In the genomic region with DNA sequence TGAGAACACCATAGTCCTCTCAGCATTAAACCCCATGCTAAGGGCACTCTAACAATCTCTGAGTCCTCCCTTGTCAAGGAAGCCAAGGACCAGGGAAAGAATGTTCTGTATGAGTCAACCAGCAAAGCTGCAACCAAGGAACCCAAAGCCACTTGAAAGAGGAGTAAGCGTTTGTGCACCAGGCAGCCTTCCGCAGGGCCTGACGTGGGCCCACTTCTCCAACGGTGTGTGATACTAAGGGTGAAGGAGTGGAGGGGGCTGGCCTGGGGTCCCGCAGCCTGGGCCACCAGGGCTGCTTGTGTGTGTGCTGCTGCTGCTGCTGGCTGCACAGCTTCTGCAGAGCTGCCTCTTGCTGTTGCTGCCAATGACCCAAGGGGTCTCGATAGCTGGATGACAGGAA, we compare ENCODE assay signal across 21 cellular contexts. TPM values are rescaled to one million over a fixed set of nuclear protein-coding genes. Genes with fewer than 3 reads are reported as not detected.
A peak's percentile ranks its signal among the peaks of the same experiment; 100 is the strongest.
DNase-seq lines count a peak whose midpoint lies in the region; ATAC-seq and TF ChIP-seq lines count a peak whose summit lies in the region.
"Had no signal": no experiment of that assay in that cellular context is flagged by ENCODE, and none has a peak within 500 bp of the region (broad histone marks: within the 10 kb centered on the region; RNA-seq: fewer than 3 reads in every experiment).

No MANE protein-coding gene starts in this region.

- no peak overlapping the region for H3K14ac ChIP-seq in mesenchymal stem cell (ENCODE audit: low read length in 2 of 2)

- H3K79me1 ChIP-seq in mesenchymal stem cell (replicated peaks; ENCODE audit: low read length, poor library complexity, severe bottlenecking) = no peaks in the 10 kb centered on the region

- intact Hi-C loops in ovary (cut with DNase I) = loop anchor here in 1 of 4 donors (10.0 kb wide), 1 partner anchor 433 kb away; no protein-coding TSS in a partner anchor

- in situ Hi-C loops in GM23248 (cut with MboI) (loop anchor here (10.0 kb wide), 1 partner anchor 443 kb away; no protein-coding TSS in a partner anchor), brain microvascular endothelial cell (cut with HindIII; ENCODE audit: low pct_ligation_motif_present, low sequenced_read_pairs) (no loop called here)

- H3K4me1 ChIP-seq in BLaER1 (peaks cover 76% of the 10 kb centered on the region), GM23248 (ENCODE audit: insufficient read depth) (no peaks in the 10 kb centered on the region), mesenchymal stem cell (ENCODE audit: control insufficient read depth, insufficient read depth, low read depth, low read length) (no peaks in the 10 kb centered on the region), ovary (ENCODE audit: insufficient read depth) (no peaks in the 10 kb centered on the region)

- no peak overlapping the region for H3K18ac ChIP-seq in mesenchymal stem cell (ENCODE audit: low read depth in 1 of 2, low read length in 2 of 2)

- H3K27ac ChIP-seq in BLaER1 (no peak overlapping the region; the same call in 1 of the 2 replicates), GM23248 (no peak overlapping the region), brain microvascular endothelial cell (no peak overlapping the region), mesenchymal stem cell (ENCODE audit: low read length, poor library complexity, severe bottlenecking) (no peak overlapping the region), ovary (no peak overlapping the region)
- H3K27ac ChIP-seq: KMS-11, RWPE1 had no signal

- H3K36me3 ChIP-seq in BLaER1 (no peaks in the 10 kb centered on the region), GM23248 (ENCODE audit: low read depth) (no peaks in the 10 kb centered on the region), brain microvascular endothelial cell (replicated peaks) (no peaks in the 10 kb centered on the region), mesenchymal stem cell (ENCODE audit: control insufficient read depth in 1 of 2, insufficient read depth in 2 of 2, low read depth in 1 of 2, low read length in 2 of 2) (no peaks in the 10 kb centered on the region), ovary (no peaks in the 10 kb centered on the region)

- no peak for TF ChIP-seq EP300 in ovary (IDR thresholded peaks at IDR 0.05)

- WGBS in GM23248 (ENCODE audit: low coverage in 1 of 2, low lambda C conversion rate in 2 of 2, missing lambda C conversion rate in 2 of 2), 2 experiments = 76 to 84% methylated on average over 6 of the region's 6 CpGs
- WGBS in mesenchymal stem cell = 82% methylated on average over 6 of the region's 6 CpGs
- 83 to 90% (median 87%) methylated on average over 6 of the region's 6 CpGs for WGBS in ovary, 3 donors

- H3K9ac ChIP-seq in BLaER1 (no peak overlapping the region), GM23248 (no peak overlapping the region), mesenchymal stem cell (ENCODE audit: low read length) (no peak overlapping the region)
- H3K9ac ChIP-seq: KMS-11 had no signal

- no peak overlapping the region for H4K8ac ChIP-seq in mesenchymal stem cell (ENCODE audit: low read length)

- TF ChIP-seq CTCF in brain microvascular endothelial cell (IDR thresholded peaks at IDR 0.05; ENCODE audit: low read depth, low read length, missing control alignments) (no peak), ovary (IDR thresholded peaks at IDR 0.05) (no peak)

- H2BK12ac ChIP-seq in mesenchymal stem cell (ENCODE audit: low read length in 2 of 2) = no peak overlapping the region

- H3K23ac ChIP-seq in mesenchymal stem cell (ENCODE audit: low read length in 2 of 2) = no peak overlapping the region

- H2AFZ ChIP-seq in GM23248 (no peak overlapping the region), mesenchymal stem cell (ENCODE audit: low read depth, low read length) (no peak overlapping the region)

- no peaks in the 10 kb centered on the region for H3K9me3 ChIP-seq in BLaER1
- H3K9me3 ChIP-seq in GM23248 (ENCODE audit: low read depth) = no peaks in the 10 kb centered on the region
- no peaks in the 10 kb centered on the region for H3K9me3 ChIP-seq in mesenchymal stem cell (ENCODE audit: control insufficient read depth, low read length)
- no peaks in the 10 kb centered on the region for H3K9me3 ChIP-seq in ovary

- H3K27me3 ChIP-seq in BLaER1 = no peaks in the 10 kb centered on the region
- peaks cover 10% of the 10 kb centered on the region; the same call in 1 of the 2 replicates for H3K27me3 ChIP-seq in GM23248 (replicated peaks; ENCODE audit: insufficient read depth)
- no peaks in the 10 kb centered on the region for H3K27me3 ChIP-seq in brain microvascular endothelial cell (replicated peaks)
- peaks cover 17 to 32% of the 10 kb centered on the region in 2 experiments for H3K27me3 ChIP-seq in mesenchymal stem cell (ENCODE audit: control insufficient read depth in 1 of 2, insufficient read depth in 1 of 2, low read length in 2 of 2)
- H3K27me3 ChIP-seq in ovary = no peaks in the 10 kb centered on the region

- H4K91ac ChIP-seq in mesenchymal stem cell (ENCODE audit: low read length) = no peak overlapping the region

- no peak for TF ChIP-seq POLR2A in ovary (IDR thresholded peaks at IDR 0.05)

- H2BK5ac ChIP-seq in mesenchymal stem cell (ENCODE audit: low read depth, low read length, poor library complexity, severe bottlenecking) = no peak overlapping the region

- H3K4me2 ChIP-seq in BLaER1 = peak overlapping the region; percentile 60
- no peak overlapping the region for H3K4me2 ChIP-seq in GM23248 (ENCODE audit: unreplicated experiment)
- H3K4me2 ChIP-seq in mesenchymal stem cell (ENCODE audit: low read length, poor library complexity, severe bottlenecking) = no peak overlapping the region
- H3K4me2 ChIP-seq: KMS-11 had no signal

- DNase-seq in GM23248 (peak; percentile 40), brain microvascular endothelial cell (peak; percentile 11), mesenchymal stem cell (peak; percentile 4), ovary (no peak), middle frontal gyrus (ENCODE audit: extremely low spot score, low spot score) (no peak)
- no peak for DNase-seq in activated CD4-positive, alpha-beta T cell treated with anti-CD3 and anti-CD28 coated beads for 48 hours
- DNase-seq: AML-193, COR-L47, DMS 273 treated with DMSO at 0.1 percent for 48 hours, GF-D8, NCI-H1436, NCI-H345, NCI-H524 treated with DMSO at 0.1 percent for 48 hours, PC-3, SIG-M5 had no signal

- H3K4ac ChIP-seq in mesenchymal stem cell (ENCODE audit: low read depth in 1 of 2, low read length in 2 of 2) = no peak overlapping the region

- H3F3A ChIP-seq in GM23248 (ENCODE audit: insufficient read depth) = no peaks in the 10 kb centered on the region

- H2BK120ac ChIP-seq in mesenchymal stem cell (ENCODE audit: low read depth, low read length) = no peak overlapping the region

- no peak for ATAC-seq in HG03280 (IDR thresholded peaks at IDR 0.05; ENCODE audit: unreplicated experiment)
- ATAC-seq: GM12878, HepG2, PC-3 had no signal

- H4K20me1 ChIP-seq in BLaER1 = no peaks in the 10 kb centered on the region
- no peaks in the 10 kb centered on the region for H4K20me1 ChIP-seq in GM23248 (ENCODE audit: insufficient read depth)

- H2AK5ac ChIP-seq in mesenchymal stem cell (ENCODE audit: low read length, severe bottlenecking) = no peak overlapping the region

- H3K9me2 ChIP-seq in GM23248 (ENCODE audit: insufficient read depth) = no peaks in the 10 kb centered on the region

- no peaks in the 10 kb centered on the region for H3K79me2 ChIP-seq in GM23248 (ENCODE audit: insufficient read depth)

- H3K4me3 ChIP-seq in BLaER1 (no peak overlapping the region), GM23248 (no peak overlapping the region), brain microvascular endothelial cell (ENCODE audit: low read depth, low read length) (no peak overlapping the region), mesenchymal stem cell (ENCODE audit: insufficient read depth in 1 of 2, low read depth in 1 of 2, low read length in 2 of 2) (no peak overlapping the region), ovary (no peak overlapping the region)
- H3K4me3 ChIP-seq: GM12878 had no signal

- H2BK15ac ChIP-seq in mesenchymal stem cell (ENCODE audit: low read depth, poor library complexity, severe bottlenecking) = no peak overlapping the region

RNA-seq across cellular contexts. Expression of gene GALNT14, which starts 30.1 kb away (rescaled TPM):
- total RNA-seq in GM23248 (2014; rRNA removed; shearing (Covaris generic)) = 1.4 and 3.5 TPM in 2 replicates
- polyA plus RNA-seq in GM23248 (2016; fragmentation: Nextera tagmentation; extraction: Ambion mirVana) (2.3 and 3.2 TPM in 2 replicates), ovary (1 to 10 TPM in 1 of 2 donors, under 1 TPM in 1; 0.28 to 1.6 TPM)
- polyA plus RNA-seq in mesenchymal stem cell (2013, experiment 1 of 2) = 0.15 TPM
- 0.16 TPM for polyA plus RNA-seq in mesenchymal stem cell (2013, experiment 2 of 2)
- 1 to 10 TPM in 4 of 7 donors, not detected in 3; 1.1 to 9.8 (median 1.6) TPM for total RNA-seq in ovary
- total RNA-seq: HepG2 had no signal
- polyA plus RNA-seq: HepG2 had no signal

RNA-seq across cellular contexts. Expression of gene CAPN14, which starts 49.0 kb away (rescaled TPM):
- 0.11 TPM in 1 of 2 replicates, not detected in the other for total RNA-seq in GM23248 (2014; rRNA removed; shearing (Covaris generic))
- polyA plus RNA-seq in GM23248 (2016; fragmentation: Nextera tagmentation; extraction: Ambion mirVana) = 0.06 TPM in 1 of 2 replicates, not detected in the other
- 0.07 TPM for polyA plus RNA-seq in mesenchymal stem cell (2013, experiment 1 of 2)
- 0.04 TPM for polyA plus RNA-seq in mesenchymal stem cell (2013, experiment 2 of 2)
- total RNA-seq in ovary = under 1 TPM in 5 of 7 donors, not detected in 2; 0.05 to 0.23 (median 0.08) TPM
- under 1 TPM; 0.05 TPM for polyA plus RNA-seq in ovary
- total RNA-seq: HepG2, PC-3 had no signal
- polyA plus RNA-seq: HepG2 had no signal

Comparison
In these comparisons a context has a peak if more than half of its experiments do, and no peak if none do; other contexts are left out.
1. DNase-seq: peak in GM23248 (single experiment), brain microvascular endothelial cell (single experiment) and mesenchymal stem cell (single experiment); none in ovary (0 of 5), middle frontal gyrus (single experiment) and activated CD4-positive, alpha-beta T cell treated with anti-CD3 and anti-CD28 coated beads for 48 hours (single experiment).